ENCODE assay signal across 13 cellular contexts in genomic region chr7:135650831-135651573, GRCh38. TPM values are rescaled to one million over a fixed set of nuclear protein-coding genes. Genes with fewer than 3 reads are reported as not detected.
DNase-seq lines count a peak whose midpoint lies in the region; ATAC-seq and TF ChIP-seq lines count a peak whose summit lies in the region.
"Had no signal": no experiment of that assay in that cellular context is flagged by ENCODE, and none has a peak within 500 bp of the region (broad histone marks: within the 10 kb centered on the region; RNA-seq: fewer than 3 reads in every experiment).

No MANE protein-coding gene starts in this region.

- peaks cover 0 to 41% (median 3%) of the 10 kb centered on the region in 9 donors for H3K36me3 ChIP-seq in heart right ventricle
- H3K36me3 ChIP-seq in right lobe of liver = peaks cover 0 to 5% (median 1%) of the 10 kb centered on the region in 4 donors
- H3K36me3 ChIP-seq: ovary had no signal

- ATAC-seq in heart right ventricle = peak in 7 of 8 donors; percentile 35 to 55 (median 39)
- ATAC-seq in Right ventricle myocardium inferior = no peak
- ATAC-seq in right lobe of liver = peak; percentile 67 to 91 (median 82)
- ATAC-seq: activated CD8-positive, alpha-beta T cell treated with anti-CD3 and anti-CD28 coated beads, Interleukin-2, amount 10 ng/mL, durations not matched to agents 7 days and 5 days had no signal

- H3K4me3 ChIP-seq in heart right ventricle (no peak overlapping the region), astrocyte of the spinal cord (ENCODE audit: low read depth, low read length) (no peak overlapping the region), right lobe of liver (no peak overlapping the region)
- H3K4me3 ChIP-seq: ovary, vagina had no signal

- no peak for TF ChIP-seq CTCF in heart right ventricle (IDR thresholded peaks at IDR 0.05)
- no peak for TF ChIP-seq CTCF in astrocyte of the spinal cord (IDR thresholded peaks at IDR 0.05; ENCODE audit: low read depth, low read length)
- TF ChIP-seq CTCF in right lobe of liver (IDR thresholded peaks at IDR 0.05) = no peak

- in situ Hi-C loops in astrocyte of the spinal cord (cut with HindIII; ENCODE audit: low sequenced_read_pairs) = no loop called here

- 62 to 69% methylated on average over 15 of the region's 15 CpGs for WGBS in heart right ventricle, 2 donors
- 63% methylated on average over 10 of the region's 15 CpGs for WGBS in right lobe of liver (ENCODE audit: insufficient coverage, low coverage, low lambda C conversion rate, missing lambda C conversion rate)

- H3K9me3 ChIP-seq in heart right ventricle (no peaks in the 10 kb centered on the region), right lobe of liver (no peaks in the 10 kb centered on the region)
- H3K9me3 ChIP-seq: ovary, vagina had no signal

- H3K27me3 ChIP-seq in heart right ventricle = no peaks in the 10 kb centered on the region
- no peaks in the 10 kb centered on the region for H3K27me3 ChIP-seq in right lobe of liver
- H3K27me3 ChIP-seq: ovary, vagina had no signal

- peak overlapping the region in 1 of 10 donors; percentile 22 for H3K27ac ChIP-seq in heart right ventricle
- no peak overlapping the region for H3K27ac ChIP-seq in right lobe of liver
- H3K27ac ChIP-seq: ovary, vagina had no signal

- intact Hi-C loops in heart right ventricle (cut with DNase I) = no loop called here
- intact Hi-C loops in Right ventricle myocardium inferior (cut with DNase I) = no loop called here
- intact Hi-C loops in right lobe of liver (cut with DNase I) = no loop called here

- TF ChIP-seq POLR2A in right lobe of liver (IDR thresholded peaks at IDR 0.05) = no peak

- H3K4me1 ChIP-seq in heart right ventricle (no peaks in the 10 kb centered on the region), right lobe of liver (no peaks in the 10 kb centered on the region)
- H3K4me1 ChIP-seq: vagina had no signal

- DNase-seq in heart right ventricle (no peak), Right ventricle myocardium inferior (ENCODE audit: missing footprints) (no peak), astrocyte of the spinal cord (ENCODE audit: low read depth, low spot score) (peak; percentile 53), right lobe of liver (no peak), foreskin melanocyte (no peak), GM19240 (ENCODE audit: insufficient read length, low spot score) (no peak), KG1 (lab: John Stamatoyannopoulos, UW) (no peak), GF-D8 (lab: John Stamatoyannopoulos, UW) (no peak)
- DNase-seq: activated CD8-positive, alpha-beta T cell treated with anti-CD3 and anti-CD28 coated beads, Interleukin-2, amount 10 ng/mL, durations not matched to agents 7 days and 5 days; NCI-H1417 treated with DMSO at 0.1 percent for 48 hours; ovary; RPMI8226 had no signal

RNA-seq across cellular contexts. Expression of gene STMP1, which starts 11.3 kb away (rescaled TPM):
- total RNA-seq in heart right ventricle = 10 to 100 TPM; 26.5 to 35.6 (median 28.6) TPM
- 10 to 100 TPM; 25.7 to 26.3 TPM for polyA plus RNA-seq in heart right ventricle
- total RNA-seq in Right ventricle myocardium inferior = 27.4 TPM
- 10 to 100 TPM in 5 of 6 experiments, 1 to 10 TPM in 1; 8.8 to 20.6 (median 14.6) TPM for total RNA-seq in right lobe of liver
